ENCODE assay signal across 17 cellular contexts in genomic region chr10:33837736-33838135, GRCh38.
A peak's percentile ranks its signal among the peaks of the same experiment; 100 is the strongest.
DNase-seq lines count a peak whose midpoint lies in the region; ATAC-seq, FAIRE-seq and TF ChIP-seq lines count a peak whose summit lies in the region.
"Had no signal": no experiment of that assay in that cellular context is flagged by ENCODE, and none has a peak within 500 bp of the region (broad histone marks: within the 10 kb centered on the region; RNA-seq: fewer than 3 reads in every experiment).

No MANE protein-coding gene starts in this region.

- H3K9me3 ChIP-seq in right atrium auricular region (no peaks in the 10 kb centered on the region), H9 (ENCODE audit: control insufficient read depth, low read depth, low read length) (no peaks in the 10 kb centered on the region), H1 (ENCODE audit: insufficient read depth in 2 of 2, low read depth in 1 of 2, low read length in 1 of 2) (no peaks in the 10 kb centered on the region)

- peak; percentile 64 for ATAC-seq in left ventricle myocardium superior
- ATAC-seq: CD8-positive, alpha-beta T cell had no signal

- no peak overlapping the region for H3K14ac ChIP-seq in H9 (ENCODE audit: insufficient read depth, low read length)
- no peak overlapping the region for H3K14ac ChIP-seq in H1 (ENCODE audit: insufficient read length)

- H3K79me2 ChIP-seq in H9 (ENCODE audit: insufficient read depth, low read length): no peaks in the 10 kb centered on the region
- H3K79me2 ChIP-seq in H1 (ENCODE audit: control insufficient read depth in 1 of 2, insufficient read depth in 2 of 2, low read length in 2 of 2): no peaks in the 10 kb centered on the region

- no peaks in the 10 kb centered on the region for H3K23me2 ChIP-seq in H9 (ENCODE audit: insufficient read length, low read depth, low read length, poor library complexity, severe bottlenecking)
- H3K23me2 ChIP-seq in H1 (ENCODE audit: low read depth, low read length): no peaks in the 10 kb centered on the region

- H3K18ac ChIP-seq in H9 (ENCODE audit: insufficient read length, low read depth, low read length) (no peak overlapping the region), H1 (ENCODE audit: extremely low read depth, low read length) (no peak overlapping the region)

- no peak overlapping the region for H3K4me2 ChIP-seq in H9 (ENCODE audit: insufficient read depth, insufficient read length, low read length)
- no peak overlapping the region for H3K4me2 ChIP-seq in H1 (ENCODE audit: insufficient read depth in 1 of 2, low read depth in 2 of 2, low read length in 2 of 2)

- TF ChIP-seq EP300 in H1 (IDR thresholded peaks at IDR 0.05; ENCODE audit: borderline replicate concordance in 1 of 2, low read depth in 2 of 2, low read length in 2 of 2): no peak

- H2BK15ac ChIP-seq in H9 (ENCODE audit: low read depth, low read length): no peak overlapping the region
- no peak overlapping the region for H2BK15ac ChIP-seq in H1 (ENCODE audit: low read length)

- H4K20me1 ChIP-seq in H9 (ENCODE audit: control insufficient read depth, insufficient read depth, insufficient read length) (no peaks in the 10 kb centered on the region), H1 (replicated peaks in 1 of 2; ENCODE audit: control insufficient read depth in 1 of 2, insufficient read depth in 2 of 2, low read length in 2 of 2) (no peaks in the 10 kb centered on the region)

- H2BK12ac ChIP-seq in H9 (ENCODE audit: insufficient read length, low read depth, low read length) (no peak overlapping the region), H1 (ENCODE audit: low read depth, low read length) (no peak overlapping the region)

- peak; percentile 26 to 41; a peak in 2 of 4 replicates for TF ChIP-seq RAD21 in H1 (IDR thresholded peaks at IDR 0.05 in 1 of 2, conservative IDR thresholded peaks at IDR 0.05 in 1 of 2; ENCODE audit: low read depth in 2 of 2, low read length in 2 of 2)

- H3K36me3 Mint-ChIP-seq in H9 (ENCODE audit: insufficient read depth in 1 of 3, low read depth in 3 of 3): peaks cover 0 to 14% (median 6%) of the 10 kb centered on the region in 3 experiments; a peak in 4 of 7 replicates
- H3K36me3 Mint-ChIP-seq: CD14-positive monocyte; CD8-positive, alpha-beta T cell had no signal

- CTCF ChIA-PET in H1 (lab: Charles Lee; ENCODE audit: partially characterized antibody): no interaction called here

- no peak overlapping the region for H3K9ac ChIP-seq in H9 (ENCODE audit: extremely low read depth, insufficient read length, low read length)
- no peak overlapping the region for H3K9ac ChIP-seq in H1 (replicated peaks in 1 of 4; ENCODE audit: extremely low read depth in 1 of 4, low read depth in 3 of 4, low read length in 3 of 4)

- H3K56ac ChIP-seq in H9 (ENCODE audit: insufficient read length, low read depth, low read length) (no peak overlapping the region), H1 (replicated peaks; ENCODE audit: insufficient read length, low read depth, low read length) (no peak overlapping the region)

- peaks cover 3 to 9% of the 10 kb centered on the region in 2 experiments; a peak in 3 of 5 replicates for H3K9me3 Mint-ChIP-seq in H9

- H3K27me3 ChIP-seq in right atrium auricular region (no peaks in the 10 kb centered on the region), H9 (ENCODE audit: insufficient read depth, low read length) (no peaks in the 10 kb centered on the region), H1 (replicated peaks in 1 of 4; ENCODE audit: control insufficient read depth in 3 of 4, extremely low read depth in 1 of 4, insufficient read depth in 3 of 4, low read length in 3 of 4) (no peaks in the 10 kb centered on the region)

- no peak overlapping the region for H3K23ac ChIP-seq in H9 (ENCODE audit: insufficient read length, low read depth, low read length)
- no peak overlapping the region for H3K23ac ChIP-seq in H1 (ENCODE audit: insufficient read length)

- TF ChIP-seq CTCF in right atrium auricular region (IDR thresholded peaks at IDR 0.05) (no peak), H9 (conservative IDR thresholded peaks at IDR 0.05) (0 out of 3 replicates have a peak, but pooled peaks have one; percentile 16), H1 (IDR thresholded peaks at IDR 0.05; ENCODE audit: control extremely low read depth in 1 of 3, insufficient read depth in 1 of 3, low read depth in 1 of 3, low read length in 3 of 3) (peak in 2 of 3 experiments; percentile 6 to 34; a peak in 2 of 4 replicates)

- intact Hi-C loops in left ventricle myocardium superior (cut with micrococcal nuclease): no loop called here

- H3K4me1 ChIP-seq in right atrium auricular region (no peaks in the 10 kb centered on the region), H9 (ENCODE audit: insufficient read depth, low read length) (no peaks in the 10 kb centered on the region), H1 (replicated peaks in 1 of 4; ENCODE audit: control insufficient read depth in 3 of 4, insufficient read depth in 4 of 4, low read length in 3 of 4) (no peaks in the 10 kb centered on the region)

- H4K91ac ChIP-seq in H9 (ENCODE audit: insufficient read length, low read depth, low read length) (no peak overlapping the region), H1 (replicated peaks; ENCODE audit: insufficient read length, low read length) (no peak overlapping the region)

- H2BK120ac ChIP-seq in H9 (ENCODE audit: low read depth, low read length, poor library complexity, severe bottlenecking): no peak overlapping the region
- no peak overlapping the region for H2BK120ac ChIP-seq in H1 (replicated peaks; ENCODE audit: low read depth, low read length)

- H2BK5ac ChIP-seq in H9 (ENCODE audit: insufficient read length, low read length) (no peak overlapping the region), H1 (ENCODE audit: low read depth, low read length) (no peak overlapping the region)

- DNase-seq in left ventricle myocardium superior: no peak
- no peak for DNase-seq in right atrium auricular region (ENCODE audit: low spot score)
- no peak for DNase-seq in H9
- no peak for DNase-seq in H1 (ENCODE audit: low read depth in 1 of 2, low spot score in 2 of 2)
- no peak for DNase-seq in urothelium cell line (ENCODE audit: low spot score)
- no peak for DNase-seq in NCI-H2029 treated with DMSO at 0.1 percent for 48 hours (lab: John Stamatoyannopoulos, UW)
- DNase-seq in NCI-H446 (lab: John Stamatoyannopoulos, UW): no peak
- DNase-seq: CD8-positive, alpha-beta T cell; COR-L47; DND-41; GDM1 had no signal

- H4K5ac ChIP-seq in H9 (ENCODE audit: insufficient read length, low read depth, low read length): no peak overlapping the region
- no peak overlapping the region for H4K5ac ChIP-seq in H1 (ENCODE audit: insufficient read length, low read depth, low read length)

- FAIRE-seq in H1 (lab: Jason Lieb, UNC) (no peak), urothelium cell line (lab: Jason Lieb, UNC) (peak; percentile 32)
- FAIRE-seq: A204.1, D721Med, GM12892, GM19239 had no signal

- H3K4me3 Mint-ChIP-seq in H9: no peak overlapping the region
- H3K4me3 Mint-ChIP-seq: CD14-positive monocyte; CD8-positive, alpha-beta T cell had no signal

- POLR2A ChIA-PET in H1 (lab: Charles Lee; ENCODE audit: partially characterized antibody): no interaction called here

- H2BK20ac ChIP-seq in H9 (ENCODE audit: low read depth, low read length, poor library complexity, severe bottlenecking): no peak overlapping the region
- no peak overlapping the region for H2BK20ac ChIP-seq in H1 (ENCODE audit: low read length)

- H3K4me1 Mint-ChIP-seq in H9: peaks cover 11 to 15% of the 10 kb centered on the region in 2 experiments
- H3K4me1 Mint-ChIP-seq: CD14-positive monocyte had no signal

- H4K8ac ChIP-seq in H9 (replicated peaks; ENCODE audit: insufficient read length, low read depth, low read length) (no peak overlapping the region), H1 (ENCODE audit: extremely low read depth, insufficient read depth, low read length) (no peak overlapping the region)

- no peaks in the 10 kb centered on the region for H3K27me3 Mint-ChIP-seq in H9 (ENCODE audit: low read depth)

- H3K27ac ChIP-seq in right atrium auricular region (no peak overlapping the region), H9 (ENCODE audit: insufficient read length, low read depth, low read length) (no peak overlapping the region), H1 (ENCODE audit: low read depth, low read length) (no peak overlapping the region)
- H3K27ac ChIP-seq: HL-60 had no signal

- WGBS in H9 (ENCODE audit: extremely low coverage, insufficient read length, low lambda C conversion rate): no CpG with 5 or more reads among the region's 6 CpGs
- WGBS in H1 (ENCODE audit: extremely low coverage in 1 of 2, insufficient coverage in 1 of 2, insufficient read length in 1 of 2, insufficient replicate concordance in 2 of 2, low coverage in 1 of 2, low lambda C conversion rate in 2 of 2, missing lambda C conversion rate in 1 of 2), 2 experiments: 87% methylated on average over 6 of the region's 6 CpGs; no CpG with 5 or more reads in 1 of the 2 experiments

- H3K36me3 ChIP-seq in right atrium auricular region: no peaks in the 10 kb centered on the region
- H3K36me3 ChIP-seq in H1 (ENCODE audit: control insufficient read depth in 2 of 4, insufficient read depth in 4 of 4, low read length in 3 of 4): no peaks in the 10 kb centered on the region

- no peak overlapping the region for H3K4me3 ChIP-seq in right atrium auricular region
- no peak overlapping the region for H3K4me3 ChIP-seq in H1 (ENCODE audit: extremely low read depth in 1 of 4, insufficient read depth in 2 of 4, low read depth in 3 of 4, low read length in 4 of 4)

- no peak overlapping the region for H2AFZ ChIP-seq in H9 (ENCODE audit: low read length)
- H2AFZ ChIP-seq in H1 (ENCODE audit: low read length): no peak overlapping the region

- H3K79me1 ChIP-seq in H9 (ENCODE audit: insufficient read depth, low read depth, low read length, poor library complexity, severe bottlenecking): no peaks in the 10 kb centered on the region
- no peaks in the 10 kb centered on the region for H3K79me1 ChIP-seq in H1 (ENCODE audit: low read depth, low read length)

- TF ChIP-seq POLR2A in H1 (IDR thresholded peaks at IDR 0.05; ENCODE audit: control extremely low read depth in 1 of 2, low read depth in 2 of 2, low read length in 2 of 2): no peak

- no peak overlapping the region for H2AK5ac ChIP-seq in H9 (ENCODE audit: insufficient read length, low read length)
- H2AK5ac ChIP-seq in H1 (ENCODE audit: low read depth, low read length): no peak overlapping the region

- H3T11ph ChIP-seq in H9 (ENCODE audit: low read length): no peak overlapping the region

- no peak overlapping the region for H3K27ac Mint-ChIP-seq in H9
- H3K27ac Mint-ChIP-seq: CD14-positive monocyte; CD8-positive, alpha-beta T cell had no signal

- no peak overlapping the region for H3K4ac ChIP-seq in H9 (ENCODE audit: low read depth, low read length)
- H3K4ac ChIP-seq in H1 (replicated peaks; ENCODE audit: insufficient read length, low read depth, low read length): no peak overlapping the region

TF ChIP-seq in H1, 55 proteins besides CTCF, POLR2A, EP300 and RAD21 (continues in another document):
- TF ChIP-seq HDAC6 (IDR thresholded peaks at IDR 0.05; ENCODE audit: low read depth, low read length): no peak

Comparison
In these comparisons a context has a peak if more than half of its experiments do, and no peak if none do; other contexts are left out.
1. CTCF ChIP-seq: peak in H9 (single experiment) and H1 (2 of 3); none in right atrium auricular region (0 of 2).